In genomic region chr14:69076341-69076740, GRCh38 we compare ENCODE assay signal across 23 cellular contexts.
DNase-seq lines count a peak whose midpoint lies in the region; ATAC-seq, FAIRE-seq and TF ChIP-seq lines count a peak whose summit lies in the region.
"Had no signal": no experiment of that assay in that cellular context is flagged by ENCODE, and none has a peak within 500 bp of the region (broad histone marks: within the 10 kb centered on the region; RNA-seq: fewer than 3 reads in every experiment).

No MANE protein-coding gene starts in this region.

- H3K27me3 Mint-ChIP-seq in Calu3 (ENCODE audit: unreplicated experiment) (no peaks in the 10 kb centered on the region), astrocyte (ENCODE audit: low read depth, unreplicated experiment) (no peaks in the 10 kb centered on the region)
- H3K27me3 Mint-ChIP-seq: CD4-positive, CD25-positive, alpha-beta regulatory T cell had no signal

- WGBS in pancreas, 2 donors: 82 to 100% methylated on average over 3 of the region's 3 CpGs
- WGBS in transverse colon (ENCODE audit: low coverage in 1 of 2), 2 donors: 53 to 65% methylated on average over 3 of the region's 3 CpGs

- H3K79me2 ChIP-seq in astrocyte (ENCODE audit: insufficient read depth, low read length): peaks cover 7% of the 10 kb centered on the region

- intact Hi-C loops in Calu3 (cut with micrococcal nuclease; ENCODE audit: unreplicated experiment) (no loop called here), pancreas (cut with DNase I) (no loop called here), transverse colon (cut with DNase I; ENCODE audit: low total_unique reads) (no loop called here)

- no peak overlapping the region for H3K4me2 ChIP-seq in astrocyte (ENCODE audit: low read length)
- H3K4me2 ChIP-seq: GM23338 had no signal

- H3K27me3 ChIP-seq in astrocyte (ENCODE audit: insufficient read depth, low read length) (no peaks in the 10 kb centered on the region), pancreas (no peaks in the 10 kb centered on the region), transverse colon (no peaks in the 10 kb centered on the region)
- H3K27me3 ChIP-seq: BE2C had no signal

- peaks cover 47% of the 10 kb centered on the region for H3K4me1 Mint-ChIP-seq in Calu3 (ENCODE audit: low read depth, unreplicated experiment)
- peaks cover 38% of the 10 kb centered on the region for H3K4me1 Mint-ChIP-seq in astrocyte (ENCODE audit: low read depth, unreplicated experiment)

- H2AFZ ChIP-seq in astrocyte (ENCODE audit: low read depth, low read length): no peak overlapping the region
- H2AFZ ChIP-seq: GM23338 had no signal

- DNase-seq in Calu3: no peak
- no peak for DNase-seq in astrocyte (ENCODE audit: low read depth)
- no peak for DNase-seq in pancreas
- no peak for DNase-seq in transverse colon
- DNase-seq in GDM1 (lab: John Stamatoyannopoulos, UW): no peak
- DNase-seq in stimulated activated CD4-positive, alpha-beta T cell treated with anti-CD3 and anti-CD28 coated beads, Interleukin-4, amount 100 ng/mL, for 1 hour: no peak
- DNase-seq: BE2C; CD4-positive, CD25-positive, alpha-beta regulatory T cell; DMS 273 treated with DMSO at 0.1 percent for 48 hours; DMS79 treated with DMSO at 0.1 percent for 48 hours; KBM-7; MM.1S; NCI-H1048; NCI-H1417 treated with DMSO at 0.1 percent for 48 hours; NCI-H187; NCI-H446 treated with DMSO at 0.1 percent for 48 hours; NCI-H526 treated with DMSO at 0.1 percent for 48 hours; OCI-M1; SHP77 had no signal

- H3K9me3 ChIP-seq in astrocyte (ENCODE audit: insufficient read depth, low read depth, low read length): no peaks in the 10 kb centered on the region
- no peaks in the 10 kb centered on the region for H3K9me3 ChIP-seq in pancreas
- H3K9me3 ChIP-seq in transverse colon: no peaks in the 10 kb centered on the region
- H3K9me3 ChIP-seq: BE2C had no signal

- H3K27ac Mint-ChIP-seq in Calu3 (ENCODE audit: unreplicated experiment) (peak overlapping the region; percentile 45), astrocyte (ENCODE audit: unreplicated experiment) (peak overlapping the region; percentile 96)
- H3K27ac Mint-ChIP-seq: CD4-positive, CD25-positive, alpha-beta regulatory T cell; GM23338 had no signal

- in situ Hi-C loops in transverse colon (cut with MboI; ENCODE audit: low pct_ligation_motif_present in 1 of 4, low pct_unique_long_range_greater_than_20kb in 1 of 4, low sequenced_read_pairs in 3 of 4): loop anchor here in 2 of 4 donors (25.0 kb wide), 1 partner anchor 164 kb away; no protein-coding TSS in a partner anchor

- no TSS peak for BruUV-seq in Calu3 (replicated peaks; lab: Mats Ljungman, UMichigan)

- no peaks in the 10 kb centered on the region for H4K20me1 ChIP-seq in astrocyte (ENCODE audit: insufficient read depth, low read length)

- H3K36me3 Mint-ChIP-seq in Calu3 (ENCODE audit: insufficient read depth, unreplicated experiment) (peaks cover 20% of the 10 kb centered on the region), astrocyte (ENCODE audit: low read depth, unreplicated experiment) (peaks cover 11% of the 10 kb centered on the region)

- peaks cover 9% of the 10 kb centered on the region for H3K36me3 ChIP-seq in astrocyte (ENCODE audit: insufficient read depth, low read length)
- peaks cover 0 to 16% (median 0%) of the 10 kb centered on the region in 3 donors for H3K36me3 ChIP-seq in pancreas
- peaks cover 0 to 23% (median 6%) of the 10 kb centered on the region in 4 donors for H3K36me3 ChIP-seq in transverse colon
- H3K36me3 ChIP-seq: BE2C had no signal

- H3K27ac ChIP-seq in astrocyte (ENCODE audit: low read depth, low read length) (no peak overlapping the region), pancreas (peak overlapping the region in 1 of 4 donors; percentile 69), transverse colon (peak overlapping the region in 3 of 4 donors; percentile 59 to 80 (median 79))

- H3K9ac ChIP-seq in astrocyte (ENCODE audit: low read length): no peak overlapping the region

- ATAC-seq in pancreas: no peak
- no peak for ATAC-seq in GM21825 (IDR thresholded peaks at IDR 0.05; ENCODE audit: unreplicated experiment)
- ATAC-seq: GM23338, HepG2 had no signal

- TF ChIP-seq POLR2A in transverse colon (IDR thresholded peaks at IDR 0.05): no peak

- no peaks in the 10 kb centered on the region for H3K9me3 Mint-ChIP-seq in Calu3 (ENCODE audit: low read depth, unreplicated experiment)
- no peaks in the 10 kb centered on the region for H3K9me3 Mint-ChIP-seq in astrocyte (ENCODE audit: unreplicated experiment)
- H3K9me3 Mint-ChIP-seq: GM23338 had no signal

- H3K4me1 ChIP-seq in astrocyte (ENCODE audit: insufficient read depth, low read length): peaks cover 37% of the 10 kb centered on the region
- H3K4me1 ChIP-seq in pancreas: peaks cover 0 to 31% (median 7%) of the 10 kb centered on the region in 3 donors
- peaks cover 0 to 10% (median 6%) of the 10 kb centered on the region in 4 donors for H3K4me1 ChIP-seq in transverse colon
- H3K4me1 ChIP-seq: BE2C had no signal

- FAIRE-seq in astrocyte (lab: Jason Lieb, UNC): no peak
- peak; percentile 67 for FAIRE-seq in pancreas (lab: Jason Lieb, UNC)
- FAIRE-seq: GM12891, HepG2 had no signal

- CTCF ChIA-PET in Calu3 (lab: Charles Lee): no interaction called here

- TF ChIP-seq CTCF in Calu3 (IDR thresholded peaks at IDR 0.05; ENCODE audit: unreplicated experiment) (no peak), astrocyte (IDR thresholded peaks at IDR 0.05; ENCODE audit: insufficient read depth, low read depth, low read length) (no peak), pancreas (IDR thresholded peaks at IDR 0.05) (no peak), transverse colon (IDR thresholded peaks at IDR 0.05) (no peak)

- H3K4me3 Mint-ChIP-seq in Calu3 (ENCODE audit: low read depth, unreplicated experiment) (no peak overlapping the region), astrocyte (ENCODE audit: unreplicated experiment) (no peak overlapping the region)
- H3K4me3 Mint-ChIP-seq: CD4-positive, CD25-positive, alpha-beta regulatory T cell; GM23338 had no signal

- no peak for TF ChIP-seq EP300 in transverse colon (IDR thresholded peaks at IDR 0.05; ENCODE audit: low read depth)

- no peak overlapping the region for H3K4me3 ChIP-seq in astrocyte (ENCODE audit: insufficient read depth, low read depth, low read length)
- H3K4me3 ChIP-seq in pancreas: no peak overlapping the region
- no peak overlapping the region for H3K4me3 ChIP-seq in transverse colon
- H3K4me3 ChIP-seq: GM23338 had no signal
